Comparison of ENCODE assay signal across 25 cellular contexts in genomic region chr15:28914483-28915023, GRCh38. TPM values are rescaled to one million over a fixed set of nuclear protein-coding genes. Genes with fewer than 3 reads are reported as not detected.
DNase-seq lines count a peak whose midpoint lies in the region; TF ChIP-seq lines count a peak whose summit lies in the region.
"Had no signal": no experiment of that assay in that cellular context is flagged by ENCODE, and none has a peak within 500 bp of the region (broad histone marks: within the 10 kb centered on the region; RNA-seq: fewer than 3 reads in every experiment).

No MANE protein-coding gene starts in this region.

- H2AFZ ChIP-seq in Karpas-422 (ENCODE audit: low read length), result no peak overlapping the region
- H2AFZ ChIP-seq: PC-9 had no signal

- H3K36me3 Mint-ChIP-seq in activated naive CD4-positive, alpha-beta T cell treated with anti-CD3 and anti-CD28 coated beads, Interleukin-2, amount 10 ng/mL, durations not matched to agents 7 days and 5 days, result no peaks in the 10 kb centered on the region
- H3K36me3 Mint-ChIP-seq: activated CD4-positive, alpha-beta memory T cell treated with anti-CD3 and anti-CD28 coated beads for 36 hours had no signal

- peaks cover 3% of the 10 kb centered on the region for H3K27me3 Mint-ChIP-seq in activated naive CD4-positive, alpha-beta T cell treated with anti-CD3 and anti-CD28 coated beads, Interleukin-2, amount 10 ng/mL, durations not matched to agents 7 days and 5 days
- H3K27me3 Mint-ChIP-seq: activated CD4-positive, alpha-beta memory T cell treated with anti-CD3 and anti-CD28 coated beads for 36 hours had no signal

- no peaks in the 10 kb centered on the region for H4K20me1 ChIP-seq in Karpas-422 (ENCODE audit: insufficient read depth, low read depth, low read length)

- TF ChIP-seq POLR2A in erythroblast (IDR thresholded peaks at IDR 0.05; ENCODE audit: low read length), result no peak
- TF ChIP-seq POLR2A in spleen (IDR thresholded peaks at IDR 0.05), result no peak

- no peaks in the 10 kb centered on the region for H3K79me2 ChIP-seq in Karpas-422 (ENCODE audit: low read length)

- H3K9me3 Mint-ChIP-seq in activated naive CD4-positive, alpha-beta T cell treated with anti-CD3 and anti-CD28 coated beads, Interleukin-2, amount 10 ng/mL, durations not matched to agents 7 days and 5 days, result no peaks in the 10 kb centered on the region
- H3K9me3 Mint-ChIP-seq: activated CD4-positive, alpha-beta memory T cell treated with anti-CD3 and anti-CD28 coated beads for 36 hours; dendritic cell treated with granulocyte-macrophage colony-stimulating factor and Interleukin-4, amounts not matched to agents 40 ng/mL and 50 ng/mL, for 4 days; H9 had no signal

- CTCF ChIA-PET in activated naive CD4-positive, alpha-beta T cell treated with anti-CD3 and anti-CD28 coated beads, Interleukin-2, amount 10 ng/mL, durations not matched to agents 7 days and 5 days (lab: Charles Lee), result interaction anchor here (1.1 kb wide), 1 partner anchor 12 kb away, joined by 3 read pairs; no protein-coding TSS in a partner anchor

- H3K27ac ChIP-seq in Karpas-422 (ENCODE audit: low read length) (no peak overlapping the region), spleen (no peak overlapping the region)
- H3K27ac ChIP-seq: cardiac muscle cell, esophagus muscularis mucosa, left ventricle myocardium inferior, PC-9, prostate gland, right lobe of liver, stomach had no signal

- peak; percentile 8 for DNase-seq in activated naive CD4-positive, alpha-beta T cell treated with anti-CD3 and anti-CD28 coated beads, Interleukin-2, amount 50 U/mL, for 16 hours
- no peak for DNase-seq in activated naive CD4-positive, alpha-beta T cell treated with anti-CD3 and anti-CD28 coated beads, Interleukin-2, amount 10 ng/mL, durations not matched to agents 7 days and 5 days
- DNase-seq in Karpas-422, result peak; percentile 5
- peak; percentile 30 to 63 for DNase-seq in erythroblast (lab: John Stamatoyannopoulos, UW)
- peak; percentile 64 for DNase-seq in spleen
- no peak for DNase-seq in COR-L47 (lab: John Stamatoyannopoulos, UW)
- no peak for DNase-seq in SKM-1 (lab: John Stamatoyannopoulos, UW; ENCODE audit: unreplicated experiment)
- DNase-seq: ACHN; activated CD4-positive, alpha-beta memory T cell treated with anti-CD3 and anti-CD28 coated beads for 36 hours; activated CD4-positive, CD25-positive, alpha-beta regulatory T cell treated with anti-CD3 and anti-CD28 coated beads, Interleukin-2, amount 50 U/mL, for 72 hours; foreskin fibroblast; H9; left ventricle myocardium inferior; NCI-H146; NCI-H2171; nucleus accumbens; PC-9; right lobe of liver; stimulated activated CD4-positive, alpha-beta T cell treated with anti-CD3 and anti-CD28 coated beads, Interleukin-4, amount 100 ng/mL, for 1 hour; stomach had no signal

- H3K27ac Mint-ChIP-seq in activated naive CD4-positive, alpha-beta T cell treated with anti-CD3 and anti-CD28 coated beads, Interleukin-2, amount 10 ng/mL, durations not matched to agents 7 days and 5 days, result no peak overlapping the region
- H3K27ac Mint-ChIP-seq: activated CD4-positive, alpha-beta memory T cell treated with anti-CD3 and anti-CD28 coated beads for 36 hours; dendritic cell treated with granulocyte-macrophage colony-stimulating factor and Interleukin-4, amounts not matched to agents 40 ng/mL and 50 ng/mL, for 4 days had no signal

- H3K4me3 ChIP-seq in Karpas-422 (ENCODE audit: low read length), result no peak overlapping the region
- no peak overlapping the region for H3K4me3 ChIP-seq in spleen
- H3K4me3 ChIP-seq: cardiac muscle cell, esophagus muscularis mucosa, left ventricle myocardium inferior, PC-9, prostate gland, right lobe of liver, stomach had no signal

- H3K4me1 Mint-ChIP-seq in activated naive CD4-positive, alpha-beta T cell treated with anti-CD3 and anti-CD28 coated beads, Interleukin-2, amount 10 ng/mL, durations not matched to agents 7 days and 5 days, result peaks cover 17% of the 10 kb centered on the region

- H3K4me2 ChIP-seq in Karpas-422 (ENCODE audit: low read depth, low read length, poor library complexity, severe bottlenecking), result no peak overlapping the region
- H3K4me2 ChIP-seq: PC-9 had no signal

- H3K9ac ChIP-seq in Karpas-422 (ENCODE audit: low read length), result no peak overlapping the region

- no peak for TF ChIP-seq CTCF in spleen (IDR thresholded peaks at IDR 0.05 in 8 of 11, conservative IDR thresholded peaks at IDR 0.05 in 3 of 11)

- no peaks in the 10 kb centered on the region for H3K9me2 ChIP-seq in Karpas-422 (replicated peaks; ENCODE audit: insufficient read depth, low read length)

- H3K4me1 ChIP-seq in Karpas-422 (ENCODE audit: low read length) (no peaks in the 10 kb centered on the region), spleen (peaks cover 0 to 21% (median 5%) of the 10 kb centered on the region in 6 donors)
- H3K4me1 ChIP-seq: esophagus muscularis mucosa, left ventricle myocardium inferior, prostate gland, right lobe of liver, stomach had no signal

- H3K27me3 ChIP-seq in Karpas-422 (ENCODE audit: low read length) (no peaks in the 10 kb centered on the region), spleen (replicated peaks in 1 of 7) (peaks cover 0 to 15% (median 0%) of the 10 kb centered on the region in 7 donors)
- H3K27me3 ChIP-seq: cardiac muscle cell, esophagus muscularis mucosa, right lobe of liver had no signal

- intact Hi-C loops in spleen (cut with DNase I; ENCODE audit: low total_unique reads), result no loop called here

- H3K4me3 Mint-ChIP-seq in activated naive CD4-positive, alpha-beta T cell treated with anti-CD3 and anti-CD28 coated beads, Interleukin-2, amount 10 ng/mL, durations not matched to agents 7 days and 5 days, result no peak overlapping the region
- H3K4me3 Mint-ChIP-seq: activated CD4-positive, alpha-beta memory T cell treated with anti-CD3 and anti-CD28 coated beads for 36 hours; dendritic cell treated with granulocyte-macrophage colony-stimulating factor and Interleukin-4, amounts not matched to agents 40 ng/mL and 50 ng/mL, for 4 days; H9 had no signal

- H3K9me3 ChIP-seq in Karpas-422 (ENCODE audit: low read length), result no peaks in the 10 kb centered on the region; the same call in 1 of the 2 replicates
- H3K9me3 ChIP-seq in spleen, result no peaks in the 10 kb centered on the region
- H3K9me3 ChIP-seq: esophagus muscularis mucosa, left ventricle myocardium inferior, prostate gland, right lobe of liver, stomach had no signal

- 74 to 86% (median 77%) methylated on average over 17 to 18 of the region's 18 CpGs for WGBS in spleen, 5 donors

- H3K36me3 ChIP-seq in Karpas-422 (ENCODE audit: insufficient read depth, low read length), result no peaks in the 10 kb centered on the region
- no peaks in the 10 kb centered on the region for H3K36me3 ChIP-seq in spleen
- H3K36me3 ChIP-seq: cardiac muscle cell, esophagus muscularis mucosa, left ventricle myocardium inferior, prostate gland, right lobe of liver, stomach had no signal

RNA-seq across cellular contexts. Expression of gene APBA2, which starts 28.8 kb away (rescaled TPM):
- not detected in 2 replicates for total RNA-seq in Karpas-422 (2014; rRNA removed; shearing (Covaris generic); ENCODE audit: low replicate concordance)
- total RNA-seq in spleen, result 10 to 100 TPM; 15.5 to 33.8 (median 19.2) TPM
- polyA plus RNA-seq in spleen, result 1 to 10 TPM; 5.8 to 6.6 (median 6.4) TPM
- total RNA-seq: LHCN-M2, PC-9 had no signal

Comparison
In these comparisons a context has a peak if more than half of its experiments do, and no peak if none do; other contexts are left out.
1. DNase-seq: peak in activated naive CD4-positive, alpha-beta T cell treated with anti-CD3 and anti-CD28 coated beads, Interleukin-2, amount 50 U/mL, for 16 hours (single experiment), Karpas-422 (single experiment), erythroblast (2 of 2) and spleen (single experiment); none in activated naive CD4-positive, alpha-beta T cell treated with anti-CD3 and anti-CD28 coated beads, Interleukin-2, amount 10 ng/mL, durations not matched to agents 7 days and 5 days (single experiment), COR-L47 (single experiment) and SKM-1 (single experiment).
2. RNA of gene APBA2, which starts 28.8 kb away (total RNA-seq): 15.5 to 33.8 TPM in spleen; not detected in Karpas-422; every median in the first group is over 10 times any median in the second.